ENCODE assay signal across 1 cellular context in the genomic region with DNA sequence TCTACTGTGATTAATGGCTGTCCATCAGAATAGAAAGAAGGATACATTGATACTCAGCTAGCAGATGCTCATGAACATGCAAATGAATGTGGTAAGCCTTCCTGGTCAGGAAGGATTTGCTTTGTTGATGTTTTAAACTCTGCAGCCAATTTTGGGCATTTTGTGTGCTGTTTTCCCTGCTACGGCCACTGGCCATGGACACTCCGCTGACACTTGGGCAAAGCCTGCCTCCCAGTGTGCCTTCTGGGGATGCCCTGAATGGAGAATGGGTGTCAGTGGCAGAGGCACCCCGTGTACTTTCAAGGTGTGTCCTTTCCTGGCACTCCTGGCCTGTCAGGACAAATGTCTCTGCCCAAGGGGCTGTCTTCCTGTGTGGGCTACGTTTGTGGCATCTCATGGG.
TF ChIP-seq lines count a peak whose summit lies in the region.

No MANE protein-coding gene starts in this region.

TF ChIP-seq in HEK293T, 16 proteins besides CTCF, POLR2A, EP300 and RAD21:
- TF ChIP-seq, protein P1, sequence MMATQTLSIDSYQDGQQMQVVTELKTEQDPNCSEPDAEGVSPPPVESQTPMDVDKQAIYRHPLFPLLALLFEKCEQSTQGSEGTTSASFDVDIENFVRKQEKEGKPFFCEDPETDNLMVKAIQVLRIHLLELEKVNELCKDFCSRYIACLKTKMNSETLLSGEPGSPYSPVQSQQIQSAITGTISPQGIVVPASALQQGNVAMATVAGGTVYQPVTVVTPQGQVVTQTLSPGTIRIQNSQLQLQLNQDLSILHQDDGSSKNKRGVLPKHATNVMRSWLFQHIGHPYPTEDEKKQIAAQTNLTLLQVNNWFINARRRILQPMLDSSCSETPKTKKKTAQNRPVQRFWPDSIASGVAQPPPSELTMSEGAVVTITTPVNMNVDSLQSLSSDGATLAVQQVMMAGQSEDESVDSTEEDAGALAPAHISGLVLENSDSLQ (IDR thresholded peaks at IDR 0.05) = peak; percentile 9; the same call in 1 of the 2 replicates
- TF ChIP-seq LEF1 (IDR thresholded peaks at IDR 0.05; ENCODE audit: borderline replicate concordance) = no peak
